ENCODE assay signal across 22 cellular contexts in the genomic region with DNA sequence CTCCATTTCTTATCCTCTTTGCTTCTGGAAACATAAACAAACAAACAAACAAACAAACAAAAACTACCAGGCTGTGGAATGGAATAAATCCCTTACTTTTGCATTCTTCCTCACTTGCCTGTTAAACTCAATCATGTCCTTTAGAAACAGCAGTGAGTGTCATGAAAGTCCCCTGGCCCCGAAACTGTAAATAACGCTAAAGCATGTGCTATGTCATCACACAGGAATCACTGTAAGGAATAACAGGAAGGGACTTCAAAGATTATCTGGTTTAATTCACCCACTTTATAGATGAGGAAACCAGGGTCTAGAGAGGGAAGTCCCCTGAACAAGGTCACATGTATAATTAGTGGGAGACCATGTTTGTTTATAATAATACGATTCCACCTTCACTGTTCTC.
"Had no signal": no experiment of that assay in that cellular context is flagged by ENCODE, and none has a peak within 500 bp of the region (broad histone marks: within the 10 kb centered on the region; RNA-seq: fewer than 3 reads in every experiment).

No MANE protein-coding gene starts in this region.

- FAIRE-seq: frontal cortex, small intestine had no signal

- H3K27me3 ChIP-seq: dorsolateral prefrontal cortex, left lung, ovary, right lobe of liver, stomach, tibial artery had no signal

- H3K36me3 ChIP-seq: left lung, ovary, right lobe of liver, stomach, tibial artery had no signal

- H3K4me3 ChIP-seq: dorsolateral prefrontal cortex, left lung, ovary, right lobe of liver, stomach, tibial artery had no signal

- H3K4me1 ChIP-seq: left lung, right lobe of liver, stomach, tibial artery had no signal

- H3K9me3 ChIP-seq: ovary, right lobe of liver, stomach, tibial artery had no signal

- H3K27ac ChIP-seq: dorsolateral prefrontal cortex, epithelial cell of prostate, left lung, ovary, right lobe of liver, stomach, tibial artery had no signal

- DNase-seq: caudate nucleus; cerebellar nuclear complex; cortex of kidney; dorsolateral prefrontal cortex; effector CD4-positive, alpha-beta T cell; head of caudate nucleus; left cardiac atrium; left lung; mammary epithelial cell; natural killer cell; occipital lobe; ovary; right lobe of liver; small intestine; stimulated activated CD4-positive, alpha-beta T cell treated with anti-CD3 and anti-CD28 coated beads, Interleukin-12 subunit alpha, Interleukin-12 subunit beta, amount 100 ng/mL, for 4 hours; stimulated activated CD4-positive, alpha-beta T cell treated with anti-CD3 and anti-CD28 coated beads, Interleukin-1b, Interleukin-23, amount 100 ng/mL, for 48 hours; stimulated activated CD4-positive, alpha-beta T cell treated with anti-CD3 and anti-CD28 coated beads, Interleukin-4, amount 100 ng/mL, for 1 hour; stimulated activated naive CD4-positive, alpha-beta T cell treated with Interleukin-2 at 50 U/mL for 16 hours; stomach; tibial artery had no signal
